9 cellular contexts compared by ENCODE assay signal in genomic region chr2:196259507-196260481, GRCh38.
DNase-seq lines count a peak whose midpoint lies in the region; ATAC-seq and TF ChIP-seq lines count a peak whose summit lies in the region.
"Had no signal": no experiment of that assay in that cellular context is flagged by ENCODE, and none has a peak within 500 bp of the region (broad histone marks: within the 10 kb centered on the region; RNA-seq: fewer than 3 reads in every experiment).

No MANE protein-coding gene starts in this region.

- DNase-seq in BE2C (peak; percentile 46), LoVo (ENCODE audit: low spot score) (peak; percentile 50), kidney tubule cell (ENCODE audit: low spot score) (peak; percentile 25), NCI-H774 (lab: John Stamatoyannopoulos, UW) (no peak), SW 1271 (lab: John Stamatoyannopoulos, UW) (no peak)
- DNase-seq: amygdala had no signal

- H3K36me3 Mint-ChIP-seq in activated T-helper 17 cell treated with anti-CD3 and anti-CD28 coated beads, Interleukin-2, amount 50 U/mL, for 72 hours (ENCODE audit: low read depth) = peaks cover 7% of the 10 kb centered on the region

- no peaks in the 10 kb centered on the region for H3K27me3 Mint-ChIP-seq in activated T-helper 17 cell treated with anti-CD3 and anti-CD28 coated beads, Interleukin-2, amount 50 U/mL, for 72 hours

- H3K4me3 Mint-ChIP-seq in activated T-helper 17 cell treated with anti-CD3 and anti-CD28 coated beads, Interleukin-2, amount 50 U/mL, for 72 hours = peak overlapping the region; percentile 84

- H3K4me1 Mint-ChIP-seq in activated T-helper 17 cell treated with anti-CD3 and anti-CD28 coated beads, Interleukin-2, amount 50 U/mL, for 72 hours = peaks cover 37% of the 10 kb centered on the region

- peak overlapping the region; percentile 96 for H3K27ac Mint-ChIP-seq in activated T-helper 17 cell treated with anti-CD3 and anti-CD28 coated beads, Interleukin-2, amount 50 U/mL, for 72 hours

- H3K9me3 ChIP-seq in BE2C = no peaks in the 10 kb centered on the region

- no peak overlapping the region for H3K4me3 ChIP-seq in BE2C (ENCODE audit: low read depth, low read length)

- no peak for TF ChIP-seq CTCF in BE2C (IDR thresholded peaks at IDR 0.05; ENCODE audit: low read depth, low read length)

- peaks cover 5% of the 10 kb centered on the region for H3K9me3 Mint-ChIP-seq in activated T-helper 17 cell treated with anti-CD3 and anti-CD28 coated beads, Interleukin-2, amount 50 U/mL, for 72 hours

- H3K4me1 ChIP-seq in BE2C = peaks cover 22% of the 10 kb centered on the region

- ATAC-seq in activated T-helper 17 cell treated with anti-CD3 and anti-CD28 coated beads, Interleukin-2, amount 50 U/mL, for 72 hours (replicated peaks) = peak; percentile 86
- no peak for ATAC-seq in HG03159 (IDR thresholded peaks at IDR 0.05; ENCODE audit: unreplicated experiment)
- no peak for ATAC-seq in HG02623 (IDR thresholded peaks at IDR 0.05; ENCODE audit: unreplicated experiment)

- H3K36me3 ChIP-seq in BE2C = no peaks in the 10 kb centered on the region

- H3K27me3 ChIP-seq in BE2C = no peaks in the 10 kb centered on the region

Comparison
In these comparisons a context has a peak if more than half of its experiments do, and no peak if none do; other contexts are left out.
1. DNase-seq: peak in BE2C (single experiment), LoVo (single experiment) and kidney tubule cell (single experiment); none in NCI-H774 (single experiment) and SW 1271 (0 of 2).